ENCODE assay signal across 14 cellular contexts in the genomic region with DNA sequence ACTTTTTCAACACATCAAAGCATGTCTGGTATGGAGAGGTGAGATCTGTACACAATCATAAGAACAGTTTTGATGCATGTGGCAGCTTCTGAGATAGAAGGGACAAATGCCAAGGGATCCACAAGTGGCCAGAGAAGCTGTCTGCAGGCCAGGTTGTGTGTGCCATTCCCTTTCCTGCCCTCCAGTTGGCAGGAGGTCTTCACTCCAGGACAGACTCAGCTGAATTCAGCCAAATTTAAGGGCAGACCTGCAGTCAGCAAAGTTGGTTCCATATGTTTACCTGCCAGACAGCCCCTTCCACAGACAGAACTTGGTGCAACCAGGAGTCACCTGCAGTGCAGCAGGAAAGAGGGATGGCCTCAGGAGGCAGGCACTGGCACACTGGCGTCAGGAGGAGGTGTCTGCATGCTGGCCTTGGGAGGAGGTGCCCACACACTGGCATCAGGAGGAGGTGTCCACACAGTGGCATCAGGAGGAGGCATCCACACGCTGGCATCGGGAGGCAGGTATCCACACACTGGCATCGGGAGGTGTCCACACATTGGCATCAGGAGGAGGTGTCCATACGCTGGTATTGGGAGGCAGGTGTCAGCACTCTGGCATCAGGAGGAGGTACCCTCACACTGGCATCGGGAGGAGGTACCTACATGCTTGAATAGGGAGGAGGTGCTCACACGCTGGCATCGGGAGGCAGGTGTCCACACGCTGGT.
A peak's percentile ranks its signal among the peaks of the same experiment; 100 is the strongest.
DNase-seq lines count a peak whose midpoint lies in the region; ATAC-seq lines count a peak whose summit lies in the region.
"Had no signal": no experiment of that assay in that cellular context is flagged by ENCODE, and none has a peak within 500 bp of the region (broad histone marks: within the 10 kb centered on the region; RNA-seq: fewer than 3 reads in every experiment).

No MANE protein-coding gene starts in this region.

- H3K4me2 ChIP-seq in BLaER1 treated with 17β-estradiol and CSF1 and Interleukin-3, amounts not matched to agents 10 nM and 100 nM: peak overlapping the region; percentile 75 to 95 (median 94); a peak in 20 of 22 replicates

- no peaks in the 10 kb centered on the region for H4K20me1 ChIP-seq in BLaER1 treated with 17β-estradiol and CSF1 and Interleukin-3, amounts not matched to agents 10 nM and 100 nM

- no peak for ATAC-seq in activated CD8-positive, alpha-beta T cell treated with anti-CD3 and anti-CD28 coated beads, Interleukin-2, amount 10 ng/mL, durations not matched to agents 7 days and 5 days
- no peak for ATAC-seq in memory B cell (ENCODE audit: low read depth)
- ATAC-seq: right cardiac atrium had no signal

- peak overlapping the region; percentile 94 for H3K27ac Mint-ChIP-seq in activated CD8-positive, alpha-beta T cell treated with anti-CD3 and anti-CD28 coated beads, Interleukin-2, amount 10 ng/mL, durations not matched to agents 7 days and 5 days
- H3K27ac Mint-ChIP-seq in memory B cell: peak overlapping the region; percentile 48
- H3K27ac Mint-ChIP-seq: B cell had no signal

- H3K4me3 ChIP-seq in BLaER1 treated with 17β-estradiol and CSF1 and Interleukin-3, amounts not matched to agents 10 nM and 100 nM: no peak overlapping the region
- H3K4me3 ChIP-seq: HAP-1 had no signal

- POLR2A ChIA-PET in activated CD8-positive, alpha-beta T cell treated with anti-CD3 and anti-CD28 coated beads, Interleukin-2, amount 10 ng/mL, durations not matched to agents 7 days and 5 days (lab: Charles Lee): interaction anchor here (1.0 to 2.8 kb wide), 5 partner anchors 55 to 101 kb away, joined by 3 to 20 read pairs (median 4); a partner anchor contains a TSS

- H3K4me1 Mint-ChIP-seq in activated CD8-positive, alpha-beta T cell treated with anti-CD3 and anti-CD28 coated beads, Interleukin-2, amount 10 ng/mL, durations not matched to agents 7 days and 5 days (ENCODE audit: low read depth): peaks cover 99% of the 10 kb centered on the region
- H3K4me1 Mint-ChIP-seq in memory B cell: peaks cover 30% of the 10 kb centered on the region
- H3K4me1 Mint-ChIP-seq: neural crest cell had no signal

- H3K36me3 Mint-ChIP-seq in activated CD8-positive, alpha-beta T cell treated with anti-CD3 and anti-CD28 coated beads, Interleukin-2, amount 10 ng/mL, durations not matched to agents 7 days and 5 days (ENCODE audit: low read depth): peaks cover 31% of the 10 kb centered on the region
- no peaks in the 10 kb centered on the region for H3K36me3 Mint-ChIP-seq in memory B cell

- no peaks in the 10 kb centered on the region for H3K27me3 ChIP-seq in BLaER1 treated with 17β-estradiol and CSF1 and Interleukin-3, amounts not matched to agents 10 nM and 100 nM

- H3K27ac ChIP-seq in BLaER1 treated with 17β-estradiol and CSF1 and Interleukin-3, amounts not matched to agents 10 nM and 100 nM: peak overlapping the region in 4 of 11 experiments; percentile 22 to 88 (median 82); a peak in 6 of 22 replicates

- H3K27me3 Mint-ChIP-seq in activated CD8-positive, alpha-beta T cell treated with anti-CD3 and anti-CD28 coated beads, Interleukin-2, amount 10 ng/mL, durations not matched to agents 7 days and 5 days (ENCODE audit: low read depth): no peaks in the 10 kb centered on the region
- no peaks in the 10 kb centered on the region for H3K27me3 Mint-ChIP-seq in memory B cell
- H3K27me3 Mint-ChIP-seq: B cell had no signal

- H3K9me3 Mint-ChIP-seq in activated CD8-positive, alpha-beta T cell treated with anti-CD3 and anti-CD28 coated beads, Interleukin-2, amount 10 ng/mL, durations not matched to agents 7 days and 5 days (ENCODE audit: insufficient read depth): no peaks in the 10 kb centered on the region
- H3K9me3 Mint-ChIP-seq in memory B cell: no peaks in the 10 kb centered on the region
- H3K9me3 Mint-ChIP-seq: neural crest cell had no signal

- H3K4me1 ChIP-seq in BLaER1 treated with 17β-estradiol and CSF1 and Interleukin-3, amounts not matched to agents 10 nM and 100 nM: peaks cover 72 to 100% (median 96%) of the 10 kb centered on the region in 10 experiments
- H3K4me1 ChIP-seq: HAP-1 had no signal

- H3K9ac ChIP-seq in BLaER1 treated with 17β-estradiol and CSF1 and Interleukin-3, amounts not matched to agents 10 nM and 100 nM: no peak overlapping the region

- no peaks in the 10 kb centered on the region for H3K9me3 ChIP-seq in BLaER1 treated with 17β-estradiol and CSF1 and Interleukin-3, amounts not matched to agents 10 nM and 100 nM (replicated peaks in 1 of 11)
- H3K9me3 ChIP-seq: HAP-1 had no signal

- peak; percentile 58 for DNase-seq in COR-L47 (lab: John Stamatoyannopoulos, UW)
- DNase-seq in activated CD8-positive, alpha-beta T cell treated with anti-CD3 and anti-CD28 coated beads, Interleukin-2, amount 10 ng/mL, durations not matched to agents 7 days and 5 days: no peak
- no peak for DNase-seq in memory B cell (ENCODE audit: low spot score in 2 of 2)
- no peak for DNase-seq in activated CD4-positive, CD25-positive, alpha-beta regulatory T cell (lab: John Stamatoyannopoulos, UW)
- no peak for DNase-seq in stimulated activated CD4-positive, alpha-beta T cell treated with anti-CD3 and anti-CD28 coated beads, Interleukin-4, amount 100 ng/mL, for 24 hours
- no peak for DNase-seq in Ammon's horn (ENCODE audit: low spot score)
- DNase-seq: mesenchymal stem cell, NCI-H146, NCI-H226, right cardiac atrium had no signal

- no peak overlapping the region for H3K4me3 Mint-ChIP-seq in activated CD8-positive, alpha-beta T cell treated with anti-CD3 and anti-CD28 coated beads, Interleukin-2, amount 10 ng/mL, durations not matched to agents 7 days and 5 days
- peak overlapping the region; percentile 14 for H3K4me3 Mint-ChIP-seq in memory B cell
- H3K4me3 Mint-ChIP-seq: neural crest cell had no signal

- H3K36me3 ChIP-seq in BLaER1 treated with 17β-estradiol and CSF1 and Interleukin-3, amounts not matched to agents 10 nM and 100 nM: no peaks in the 10 kb centered on the region
- H3K36me3 ChIP-seq: HAP-1 had no signal

- CTCF ChIA-PET in activated CD8-positive, alpha-beta T cell treated with anti-CD3 and anti-CD28 coated beads, Interleukin-2, amount 10 ng/mL, durations not matched to agents 7 days and 5 days (lab: Charles Lee): interaction anchor here (0.7 to 7.3 kb wide), 9 partner anchors 13 to 159 kb away, joined by 3 to 113 read pairs (median 4); no protein-coding TSS in a partner anchor
